ENCODE assay signal across 8 cellular contexts in the genomic region with DNA sequence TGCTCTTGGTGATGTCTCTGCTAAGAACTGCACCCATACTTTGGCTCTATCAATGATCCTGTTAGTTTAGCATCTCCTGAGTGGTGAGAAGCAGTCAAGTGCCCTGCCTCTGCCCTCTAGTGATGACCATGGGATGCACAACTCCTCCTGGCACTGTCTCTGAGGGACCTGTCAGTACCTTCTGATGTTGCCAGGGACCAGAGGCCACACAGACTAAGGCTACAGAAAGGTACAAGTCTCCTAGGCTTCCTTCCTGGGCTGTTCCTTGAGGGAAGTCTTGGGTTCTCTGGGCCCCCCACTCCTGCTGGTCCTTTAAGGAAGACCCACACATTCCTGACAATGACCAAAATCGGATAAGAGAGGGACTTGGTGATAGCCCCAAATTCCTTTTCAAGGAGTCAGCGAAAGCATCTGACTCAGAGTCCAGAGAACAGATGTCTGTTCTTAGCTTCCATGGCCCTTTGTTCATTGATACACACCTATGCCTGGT. TPM values are rescaled to one million over a fixed set of nuclear protein-coding genes. Genes with fewer than 3 reads are reported as not detected.
A peak's percentile ranks its signal among the peaks of the same experiment; 100 is the strongest.
DNase-seq lines count a peak whose midpoint lies in the region; ATAC-seq and TF ChIP-seq lines count a peak whose summit lies in the region.

No MANE protein-coding gene starts in this region.

- no peaks in the 10 kb centered on the region for H3K4me1 Mint-ChIP-seq in activated CD4-positive, alpha-beta T cell treated with anti-CD3 and anti-CD28 coated beads for 36 hours
- no peaks in the 10 kb centered on the region for H3K4me1 Mint-ChIP-seq in activated CD4-positive, alpha-beta T cell treated with anti-CD3 and anti-CD28 coated beads, Interleukin-2, amount 10 ng/mL, durations not matched to agents 24 days and 14 days
- H3K4me1 Mint-ChIP-seq in chondrocyte (ENCODE audit: low read depth) = no peaks in the 10 kb centered on the region

- no peak for TF ChIP-seq POLR2A in sigmoid colon (IDR thresholded peaks at IDR 0.05)

- no peaks in the 10 kb centered on the region for H4K20me1 ChIP-seq in Karpas-422 (ENCODE audit: insufficient read depth, low read depth, low read length)

- H3K4me1 ChIP-seq in Karpas-422 (ENCODE audit: low read length) (no peaks in the 10 kb centered on the region), sigmoid colon (peaks cover 0 to 9% (median 4%) of the 10 kb centered on the region in 4 donors)

- POLR2A ChIA-PET in activated CD4-positive, alpha-beta T cell treated with anti-CD3 and anti-CD28 coated beads for 36 hours (lab: Charles Lee) = no interaction called here

- intact Hi-C loops in activated CD4-positive, alpha-beta T cell treated with anti-CD3 and anti-CD28 coated beads for 36 hours (cut with DNase I, micrococcal nuclease) = loop anchor here (2.0 to 5.0 kb wide), 3 partner anchors 111 to 155 kb away; no protein-coding TSS in a partner anchor
- intact Hi-C loops in activated CD4-positive, alpha-beta T cell treated with anti-CD3 and anti-CD28 coated beads, Interleukin-2, amount 10 ng/mL, durations not matched to agents 24 days and 14 days (cut with micrococcal nuclease) = no loop called here
- intact Hi-C loops in sigmoid colon (cut with DNase I) = loop anchor here (1.0 to 5.0 kb wide), 2 partner anchors 112 to 156 kb away; no protein-coding TSS in a partner anchor

- no peak overlapping the region for H3K4me3 ChIP-seq in Karpas-422 (ENCODE audit: low read length)
- H3K4me3 ChIP-seq in sigmoid colon = no peak overlapping the region

- no peak overlapping the region for H3K9ac ChIP-seq in Karpas-422 (ENCODE audit: low read length)

- no peaks in the 10 kb centered on the region for H3K36me3 Mint-ChIP-seq in activated CD4-positive, alpha-beta T cell treated with anti-CD3 and anti-CD28 coated beads for 36 hours (ENCODE audit: low read depth)
- H3K36me3 Mint-ChIP-seq in activated CD4-positive, alpha-beta T cell treated with anti-CD3 and anti-CD28 coated beads, Interleukin-2, amount 10 ng/mL, durations not matched to agents 24 days and 14 days (ENCODE audit: low read depth) = no peaks in the 10 kb centered on the region
- no peaks in the 10 kb centered on the region for H3K36me3 Mint-ChIP-seq in chondrocyte (ENCODE audit: low read depth)

- H3K9me3 Mint-ChIP-seq in activated CD4-positive, alpha-beta T cell treated with anti-CD3 and anti-CD28 coated beads for 36 hours (ENCODE audit: low read depth) = no peaks in the 10 kb centered on the region
- H3K9me3 Mint-ChIP-seq in activated CD4-positive, alpha-beta T cell treated with anti-CD3 and anti-CD28 coated beads, Interleukin-2, amount 10 ng/mL, durations not matched to agents 24 days and 14 days = no peaks in the 10 kb centered on the region
- no peaks in the 10 kb centered on the region for H3K9me3 Mint-ChIP-seq in chondrocyte (ENCODE audit: low read depth)

- peak; percentile 48 for DNase-seq in activated CD4-positive, alpha-beta T cell treated with anti-CD3 and anti-CD28 coated beads for 36 hours
- no peak for DNase-seq in activated CD4-positive, alpha-beta T cell treated with anti-CD3 and anti-CD28 coated beads, Interleukin-2, amount 10 ng/mL, durations not matched to agents 24 days and 14 days
- DNase-seq in Karpas-422 (peak; percentile 76), chondrocyte (ENCODE audit: low spot score) (no peak), sigmoid colon (no peak), ureter (ENCODE audit: low spot score) (no peak), glomerular visceral epithelial cell (ENCODE audit: extremely low spot score) (no peak)

- no peak overlapping the region for H3K27ac ChIP-seq in Karpas-422 (ENCODE audit: low read length)
- H3K27ac ChIP-seq in sigmoid colon = no peak overlapping the region

- CTCF ChIA-PET in activated CD4-positive, alpha-beta T cell treated with anti-CD3 and anti-CD28 coated beads for 36 hours (lab: Charles Lee) = interaction anchor here (0.6 to 2.2 kb wide), 4 partner anchors 13 to 1511 kb away, joined by 3 to 13 read pairs (median 4); no protein-coding TSS in a partner anchor

- H3K4me3 Mint-ChIP-seq in activated CD4-positive, alpha-beta T cell treated with anti-CD3 and anti-CD28 coated beads for 36 hours = no peak overlapping the region
- H3K4me3 Mint-ChIP-seq in activated CD4-positive, alpha-beta T cell treated with anti-CD3 and anti-CD28 coated beads, Interleukin-2, amount 10 ng/mL, durations not matched to agents 24 days and 14 days = no peak overlapping the region
- no peak overlapping the region for H3K4me3 Mint-ChIP-seq in chondrocyte (ENCODE audit: unreplicated experiment)

- H3K27me3 ChIP-seq in Karpas-422 (ENCODE audit: low read length) (no peaks in the 10 kb centered on the region), sigmoid colon (no peaks in the 10 kb centered on the region)

- H3K27ac Mint-ChIP-seq in activated CD4-positive, alpha-beta T cell treated with anti-CD3 and anti-CD28 coated beads for 36 hours = no peak overlapping the region
- H3K27ac Mint-ChIP-seq in activated CD4-positive, alpha-beta T cell treated with anti-CD3 and anti-CD28 coated beads, Interleukin-2, amount 10 ng/mL, durations not matched to agents 24 days and 14 days = no peak overlapping the region
- H3K27ac Mint-ChIP-seq in chondrocyte (ENCODE audit: unreplicated experiment) = no peak overlapping the region

- peak; percentile 65 for ATAC-seq in activated CD4-positive, alpha-beta T cell treated with anti-CD3 and anti-CD28 coated beads for 36 hours
- no peak for ATAC-seq in HG02798 (IDR thresholded peaks at IDR 0.05; ENCODE audit: poor library complexity, unreplicated experiment)

- no peaks in the 10 kb centered on the region for H3K36me3 ChIP-seq in Karpas-422 (ENCODE audit: insufficient read depth, low read length)
- no peaks in the 10 kb centered on the region for H3K36me3 ChIP-seq in sigmoid colon

- no peak overlapping the region for H3K4me2 ChIP-seq in Karpas-422 (ENCODE audit: low read depth, low read length, poor library complexity, severe bottlenecking)

- peak; percentile 39 for TF ChIP-seq CTCF in chondrocyte (IDR thresholded peaks at IDR 0.05)
- TF ChIP-seq CTCF in sigmoid colon (IDR thresholded peaks at IDR 0.05) = peak; percentile 29 to 41 (median 37)

- H2AFZ ChIP-seq in Karpas-422 (ENCODE audit: low read length) = no peak overlapping the region

- H3K9me2 ChIP-seq in Karpas-422 (replicated peaks; ENCODE audit: insufficient read depth, low read length) = no peaks in the 10 kb centered on the region

- 50 to 79% methylated on average over 2 of the region's 2 CpGs for WGBS in sigmoid colon, 2 donors

- peaks cover 36% of the 10 kb centered on the region for H3K27me3 Mint-ChIP-seq in activated CD4-positive, alpha-beta T cell treated with anti-CD3 and anti-CD28 coated beads for 36 hours
- H3K27me3 Mint-ChIP-seq in activated CD4-positive, alpha-beta T cell treated with anti-CD3 and anti-CD28 coated beads, Interleukin-2, amount 10 ng/mL, durations not matched to agents 24 days and 14 days = peaks cover 51% of the 10 kb centered on the region
- H3K27me3 Mint-ChIP-seq in chondrocyte (ENCODE audit: low read depth) = peaks cover 79% of the 10 kb centered on the region

- no peaks in the 10 kb centered on the region for H3K79me2 ChIP-seq in Karpas-422 (ENCODE audit: low read length)

- H3K9me3 ChIP-seq in Karpas-422 (ENCODE audit: low read length) = no peaks in the 10 kb centered on the region
- no peaks in the 10 kb centered on the region for H3K9me3 ChIP-seq in sigmoid colon

- TF ChIP-seq EP300 in sigmoid colon (IDR thresholded peaks at IDR 0.05) = no peak

RNA-seq across cellular contexts. Expression of gene NKX2-3, which starts 15.3 kb away (rescaled TPM):
- not detected for total RNA-seq in activated CD4-positive, alpha-beta T cell treated with anti-CD3 and anti-CD28 coated beads for 36 hours
- total RNA-seq in activated CD4-positive, alpha-beta T cell treated with anti-CD3 and anti-CD28 coated beads, Interleukin-2, amount 10 ng/mL, durations not matched to agents 24 days and 14 days = not detected in 2 replicates
- total RNA-seq in Karpas-422 (2014; rRNA removed; shearing (Covaris generic); ENCODE audit: low replicate concordance) = not detected in 2 replicates
- total RNA-seq in chondrocyte = not detected in 3 replicates
- total RNA-seq in sigmoid colon = 10 to 100 TPM; 32.4 to 49.9 (median 34.1) TPM
- 1 to 10 TPM; 5.8 to 8.9 (median 7.2) TPM for polyA plus RNA-seq in sigmoid colon
- not detected for total RNA-seq in ureter

Comparison
In these comparisons a context has a peak if more than half of its experiments do, and no peak if none do; other contexts are left out.
1. DNase-seq: peak in activated CD4-positive, alpha-beta T cell treated with anti-CD3 and anti-CD28 coated beads for 36 hours (single experiment) and Karpas-422 (single experiment); none in activated CD4-positive, alpha-beta T cell treated with anti-CD3 and anti-CD28 coated beads, Interleukin-2, amount 10 ng/mL, durations not matched to agents 24 days and 14 days (single experiment), chondrocyte (single experiment), sigmoid colon (single experiment), ureter (single experiment) and glomerular visceral epithelial cell (single experiment).
2. RNA of gene NKX2-3, which starts 15.3 kb away (total RNA-seq): 32.4 to 49.9 TPM in sigmoid colon; not detected in activated CD4-positive, alpha-beta T cell treated with anti-CD3 and anti-CD28 coated beads for 36 hours, not detected in activated CD4-positive, alpha-beta T cell treated with anti-CD3 and anti-CD28 coated beads, Interleukin-2, amount 10 ng/mL, durations not matched to agents 24 days and 14 days, not detected in Karpas-422, not detected in chondrocyte and not detected in ureter (single experiment); every median in the first group is over 10 times any median in the second.